17 cellular contexts compared by ENCODE assay signal in genomic region chr5:126129431-126129830, GRCh38.
"Had no signal": no experiment of that assay in that cellular context is flagged by ENCODE, and none has a peak within 500 bp of the region (broad histone marks: within the 10 kb centered on the region; RNA-seq: fewer than 3 reads in every experiment).

No MANE protein-coding gene starts in this region.

- ATAC-seq: effector memory CD8-positive, alpha-beta T cell; left colon; left ventricle myocardium superior; pancreas; right cardiac atrium had no signal

- H3K27me3 ChIP-seq: hepatocyte, pancreas had no signal

- H3K9me3 ChIP-seq: pancreas had no signal

- H3K79me2 ChIP-seq: hepatocyte had no signal

- H3K4me1 ChIP-seq: pancreas had no signal

- DNase-seq: cortex of kidney; effector memory CD8-positive, alpha-beta T cell; foreskin melanocyte; head of caudate nucleus; left colon; left ventricle myocardium superior; mesendoderm; naive B cell; occipital lobe; pancreas; stimulated activated CD4-positive, alpha-beta T cell treated with anti-CD3 and anti-CD28 coated beads, Interleukin-2, amount 100 ng/mL, for 48 hours; stimulated activated naive CD4-positive, alpha-beta T cell treated with Interleukin-2 at 50 U/mL for 16 hours; trophoblast cell had no signal

- H3K4me2 ChIP-seq: hepatocyte, smooth muscle cell had no signal

- H3K4me3 ChIP-seq: hepatocyte, lung, pancreas, smooth muscle cell had no signal

- H2AFZ ChIP-seq: hepatocyte had no signal

- FAIRE-seq: pancreas had no signal

- H3K36me3 ChIP-seq: pancreas had no signal

- H3K27ac ChIP-seq: hepatocyte, pancreas had no signal
